In the genomic region with DNA sequence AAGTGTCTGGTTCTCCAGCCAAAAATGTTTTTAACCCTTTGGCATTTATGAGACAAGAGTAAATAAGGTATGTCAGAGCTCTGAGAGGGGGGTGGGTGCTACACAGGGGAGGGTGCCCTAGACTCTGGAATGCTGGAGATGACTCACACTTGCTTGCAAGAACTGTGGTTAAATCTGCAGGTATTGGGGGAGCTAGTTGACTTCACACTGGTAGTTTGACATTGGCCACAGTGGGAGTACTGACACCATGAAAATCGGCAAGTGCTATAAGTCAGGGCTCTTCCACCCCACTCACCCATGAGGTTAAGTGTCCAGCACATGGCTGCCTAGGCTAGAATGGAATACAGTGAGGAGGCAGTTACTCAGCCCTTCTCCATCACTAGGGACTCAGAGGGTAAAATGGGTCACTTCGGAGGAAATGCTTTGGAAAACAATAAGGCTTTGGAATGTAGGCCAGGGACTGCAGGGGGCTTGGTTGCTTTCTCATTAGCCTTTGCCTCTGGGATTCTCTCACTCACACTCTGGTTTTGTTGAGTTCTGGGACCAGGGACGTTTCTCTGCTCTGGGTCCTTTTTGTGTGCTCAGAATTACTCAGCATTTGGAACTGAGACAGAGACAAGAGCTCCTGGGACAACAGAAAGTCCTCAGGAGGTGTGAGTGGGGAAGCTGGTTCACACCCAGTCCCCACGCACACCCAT, we compare ENCODE assay signal across 11 cellular contexts.
DNase-seq lines count a peak whose midpoint lies in the region; ATAC-seq, FAIRE-seq and TF ChIP-seq lines count a peak whose summit lies in the region.
"Had no signal": no experiment of that assay in that cellular context is flagged by ENCODE, and none has a peak within 500 bp of the region (broad histone marks: within the 10 kb centered on the region; RNA-seq: fewer than 3 reads in every experiment).

No MANE protein-coding gene starts in this region.

- DNase-seq in Daoy (ENCODE audit: low read depth) (peak; percentile 77), RWPE2 (ENCODE audit: low spot score) (no peak), fibroblast of villous mesenchyme (ENCODE audit: low read depth) (peak; percentile 24), posterior vena cava (ENCODE audit: low spot score) (peak; percentile 76), kidney (no peak), Kasumi-1 (lab: John Stamatoyannopoulos, UW) (no peak)
- DNase-seq: CD4-positive, CD25-positive, alpha-beta regulatory T cell; naive B cell; NCI-H1092 had no signal

- H3K27ac ChIP-seq in RWPE2 (ENCODE audit: poor library complexity, severe bottlenecking) (peak overlapping the region; percentile 69), kidney (ENCODE audit: low read depth in 2 of 2, low read length in 2 of 2) (no peak overlapping the region)

- ATAC-seq in RWPE2 (ENCODE audit: low read depth) (peak; percentile 96), HG02642 (IDR thresholded peaks at IDR 0.05; ENCODE audit: poor library complexity, unreplicated experiment) (no peak), HG02973 (IDR thresholded peaks at IDR 0.05; ENCODE audit: unreplicated experiment) (no peak)

- no peak overlapping the region for H3K4me3 ChIP-seq in RWPE2 (ENCODE audit: severe bottlenecking)
- no peak overlapping the region for H3K4me3 ChIP-seq in fibroblast of villous mesenchyme (ENCODE audit: low read depth, low read length)
- H3K4me3 ChIP-seq in kidney (ENCODE audit: low read length in 2 of 2): no peak overlapping the region

- H3K36me3 ChIP-seq in RWPE2 (ENCODE audit: low read depth) (no peaks in the 10 kb centered on the region), kidney (ENCODE audit: control insufficient read depth in 1 of 2, insufficient read depth in 2 of 2, low read length in 2 of 2) (no peaks in the 10 kb centered on the region)

- FAIRE-seq in kidney (lab: Jason Lieb, UNC): no peak

- peaks cover 19% of the 10 kb centered on the region for H3K4me1 ChIP-seq in RWPE2 (ENCODE audit: insufficient read depth, poor library complexity, severe bottlenecking)
- no peaks in the 10 kb centered on the region for H3K4me1 ChIP-seq in kidney (ENCODE audit: control insufficient read depth in 1 of 2, insufficient read depth in 1 of 2, low read depth in 1 of 2, low read length in 2 of 2)

- no peaks in the 10 kb centered on the region for H3K27me3 ChIP-seq in RWPE2 (ENCODE audit: insufficient read depth, poor library complexity, severe bottlenecking)

- intact Hi-C loops in posterior vena cava (cut with DNase I) (no loop called here), kidney (cut with DNase I) (loop anchor here (5.0 kb wide), 1 partner anchor 106 kb away; no protein-coding TSS in a partner anchor)

- no peak overlapping the region for H3K9ac ChIP-seq in kidney (ENCODE audit: low read length in 2 of 2)

- no peaks in the 10 kb centered on the region for H3K9me3 ChIP-seq in RWPE2 (ENCODE audit: severe bottlenecking)
- H3K9me3 ChIP-seq in kidney (ENCODE audit: control insufficient read depth in 1 of 2, low read length in 2 of 2): no peaks in the 10 kb centered on the region

- TF ChIP-seq CTCF in RWPE2 (IDR thresholded peaks at IDR 0.05; ENCODE audit: poor library complexity, severe bottlenecking): no peak
- no peak for TF ChIP-seq CTCF in fibroblast of villous mesenchyme (IDR thresholded peaks at IDR 0.05; ENCODE audit: insufficient read depth, low read depth, low read length)
- TF ChIP-seq CTCF in kidney (IDR thresholded peaks at IDR 0.05; ENCODE audit: borderline replicate concordance, extremely low read depth, insufficient read depth): no peak

Comparison
In these comparisons a context has a peak if more than half of its experiments do, and no peak if none do; other contexts are left out.
1. DNase-seq: peak in Daoy (single experiment), fibroblast of villous mesenchyme (single experiment) and posterior vena cava (single experiment); none in RWPE2 (single experiment), kidney (single experiment) and Kasumi-1 (0 of 2).